Comparison of ENCODE assay signal across 1 cellular context in genomic region chr6:5003604-5004372, GRCh38.
TF ChIP-seq lines count a peak whose summit lies in the region.

RPP40 (minus strand) TSS chr6:5004037; CDS start chr6:5004002, 35 bp downstream.

TF ChIP-seq in HepG2, 621 proteins besides CTCF, POLR2A, EP300 and RAD21 (continued from another document and continues in another):
- TF ChIP-seq ZBTB40 (IDR thresholded peaks at IDR 0.05) (no peak), ZBTB40 (CRISPR knock-in tag; IDR thresholded peaks at IDR 0.05) (peak; percentile 61), SPEN (CRISPR knock-in tag; IDR thresholded peaks at IDR 0.05; ENCODE audit: low read depth) (peak; percentile 73), EZH2 (conservative IDR thresholded peaks at IDR 0.05; ENCODE audit: low read depth, low read length) (no peak), ADNP (CRISPR knock-in tag; IDR thresholded peaks at IDR 0.05) (peak; percentile 59; the same call in 1 of the 2 replicates), ZNF737 (CRISPR knock-in tag; IDR thresholded peaks at IDR 0.05; ENCODE audit: borderline replicate concordance) (no peak; the same call in 1 of the 2 replicates), ZNF607 (CRISPR knock-in tag; IDR thresholded peaks at IDR 0.05; ENCODE audit: borderline replicate concordance) (peak; percentile 81), ZBTB39 (CRISPR knock-in tag; IDR thresholded peaks at IDR 0.05) (no peak), GABPA (IDR thresholded peaks at IDR 0.05; ENCODE audit: low read depth, low read length) (peak; percentile 43), GABPA (CRISPR knock-in tag; IDR thresholded peaks at IDR 0.05; ENCODE audit: low read depth) (peak; percentile 44), MLXIP (CRISPR knock-in tag; IDR thresholded peaks at IDR 0.05; ENCODE audit: borderline replicate concordance) (peak; percentile 85), FLYWCH1 (CRISPR knock-in tag; IDR thresholded peaks at IDR 0.05) (no peak), CERS6 (CRISPR knock-in tag; IDR thresholded peaks at IDR 0.05) (0 out of 2 replicates have a peak, but pooled peaks have one; percentile 83), NKX3-1 (CRISPR knock-in tag; IDR thresholded peaks at IDR 0.05) (peak; percentile 92), ZNF770 (CRISPR knock-in tag; IDR thresholded peaks at IDR 0.05) (peak; percentile 94), FUBP1 (CRISPR knock-in tag; IDR thresholded peaks at IDR 0.05; ENCODE audit: borderline replicate concordance) (0 out of 2 replicates have a peak, but pooled peaks have one; percentile 80), RELA (CRISPR knock-in tag; IDR thresholded peaks at IDR 0.05) (peak; percentile 86; the same call in 1 of the 2 replicates), ZNF30 (CRISPR knock-in tag; IDR thresholded peaks at IDR 0.05) (no peak; the same call in 1 of the 2 replicates), PAWR (CRISPR knock-in tag; IDR thresholded peaks at IDR 0.05; ENCODE audit: borderline replicate concordance) (no peak), BRD4 (CRISPR knock-in tag; IDR thresholded peaks at IDR 0.05) (peak; percentile 31), KMT2B (CRISPR knock-in tag; IDR thresholded peaks at IDR 0.05) (peak; percentile 96), ZNF256 (CRISPR knock-in tag; conservative IDR thresholded peaks at IDR 0.05) (peak; percentile 97), PHF8 (CRISPR knock-in tag; IDR thresholded peaks at IDR 0.05) (peak; percentile 89), ZHX2 (IDR thresholded peaks at IDR 0.05; ENCODE audit: low read depth) (peak; percentile 12; the same call in 1 of the 2 replicates), ZHX2 (CRISPR knock-in tag; IDR thresholded peaks at IDR 0.05; ENCODE audit: borderline replicate concordance) (peak; percentile 95)
